25 cellular contexts compared by ENCODE assay signal in the genomic region with DNA sequence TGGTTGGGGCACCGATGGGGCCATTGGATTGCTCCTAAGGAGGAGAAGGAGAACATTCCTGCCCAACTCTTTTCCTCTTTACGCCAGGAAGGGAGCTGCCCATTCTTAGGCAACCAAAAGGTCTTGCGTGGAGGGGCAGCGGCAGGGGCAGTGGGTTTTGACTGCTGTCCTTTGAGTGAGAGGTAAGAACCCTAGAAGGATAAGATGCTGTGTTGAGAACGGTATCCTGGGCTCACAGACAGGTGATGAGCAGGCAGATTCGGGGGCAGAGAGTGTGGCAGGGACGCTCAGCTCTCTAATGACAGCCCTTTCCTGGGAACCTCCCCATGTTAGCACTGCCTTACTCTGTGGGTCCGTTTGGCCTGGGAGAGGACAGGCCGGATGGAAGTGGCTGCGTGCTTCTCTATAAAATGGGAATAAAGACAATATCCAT. TPM values are rescaled to one million over a fixed set of nuclear protein-coding genes. Genes with fewer than 3 reads are reported as not detected.
"Had no signal": no experiment of that assay in that cellular context is flagged by ENCODE, and none has a peak within 500 bp of the region (broad histone marks: within the 10 kb centered on the region; RNA-seq: fewer than 3 reads in every experiment).

No MANE protein-coding gene starts in this region.

- H3K9me3 ChIP-seq: breast epithelium, Peyer's patch had no signal

- H3K36me3 Mint-ChIP-seq: activated CD4-positive, alpha-beta memory T cell treated with anti-CD3 and anti-CD28 coated beads for 36 hours; activated naive CD8-positive, alpha-beta T cell had no signal

- ATAC-seq: activated T-cell treated with anti-CD3 and anti-CD28 coated beads, Interleukin-2, amount 50 U/mL, for 4 hours; K562 had no signal

- H3K27ac ChIP-seq: breast epithelium, Peyer's patch, RWPE1 had no signal

- H3K9me3 Mint-ChIP-seq: activated B cell treated with CpG ODN at 0.5 μM for 24 hours; activated CD4-positive, alpha-beta memory T cell treated with anti-CD3 and anti-CD28 coated beads for 36 hours; activated CD4-positive, alpha-beta T cell treated with anti-CD3 and anti-CD28 coated beads, Interleukin-2, amount 10 ng/mL, durations not matched to agents 7 days and 5 days; activated naive CD4-positive, alpha-beta T cell treated with anti-CD3 and anti-CD28 coated beads for 36 hours; activated T-cell treated with anti-CD3 and anti-CD28 coated beads, Interleukin-2, amount 50 U/mL, for 4 hours; T-helper 1 cell treated with Interleukin-12 subunit alpha and Interleukin-12 subunit beta and Interleukin-4 antibody, amounts not matched to agents 30 μg/mL and 1 μg/mL, for 36 hours had no signal

- H3K4me1 ChIP-seq: Peyer's patch had no signal

- H3K4me1 Mint-ChIP-seq: activated B cell treated with CpG ODN at 0.5 μM for 24 hours; activated CD4-positive, alpha-beta T cell treated with anti-CD3 and anti-CD28 coated beads, Interleukin-2, amount 10 ng/mL, durations not matched to agents 7 days and 5 days had no signal

- H3K27me3 ChIP-seq: Peyer's patch had no signal

- H3K4me3 ChIP-seq: breast epithelium, K562, Peyer's patch had no signal

- DNase-seq: activated B cell treated with CpG ODN at 0.5 μM for 24 hours; activated CD4-positive, alpha-beta memory T cell treated with anti-CD3 and anti-CD28 coated beads for 36 hours; activated CD4-positive, alpha-beta T cell treated with anti-CD3 and anti-CD28 coated beads for 1 hour; activated CD4-positive, alpha-beta T cell treated with anti-CD3 and anti-CD28 coated beads, Interleukin-2, amount 10 ng/mL, durations not matched to agents 7 days and 5 days; activated CD8-positive, alpha-beta memory T cell treated with anti-CD3 and anti-CD28 coated beads for 24 hours; activated effector memory CD4-positive, alpha-beta T cell treated with anti-CD3 and anti-CD28 coated beads, Interleukin-2, amount 50 U/mL, for 16 hours; activated naive CD4-positive, alpha-beta T cell treated with anti-CD3 and anti-CD28 coated beads for 36 hours; activated T-cell treated with anti-CD3 and anti-CD28 coated beads, Interleukin-2, amount 50 U/mL, for 4 hours; amygdala; central memory CD4-positive, alpha-beta T cell; Karpas-422; MM.1S; NCI-H1105; NCI-H1436 treated with DMSO at 0.1 percent for 48 hours; NCI-H187; NCI-H2081; NCI-H510A treated with DMSO at 0.1 percent for 48 hours; Peyer's patch; SHP77 treated with DMSO at 0.1 percent for 48 hours had no signal

- H3K4me3 Mint-ChIP-seq: activated B cell treated with CpG ODN at 0.5 μM for 24 hours; activated CD4-positive, alpha-beta memory T cell treated with anti-CD3 and anti-CD28 coated beads for 36 hours; activated CD4-positive, alpha-beta T cell treated with anti-CD3 and anti-CD28 coated beads, Interleukin-2, amount 10 ng/mL, durations not matched to agents 7 days and 5 days; activated naive CD4-positive, alpha-beta T cell treated with anti-CD3 and anti-CD28 coated beads for 36 hours; activated naive CD8-positive, alpha-beta T cell; activated T-cell treated with anti-CD3 and anti-CD28 coated beads, Interleukin-2, amount 50 U/mL, for 4 hours; T-helper 1 cell treated with Interleukin-12 subunit alpha and Interleukin-12 subunit beta and Interleukin-4 antibody, amounts not matched to agents 30 μg/mL and 1 μg/mL, for 36 hours had no signal

- H3K36me3 ChIP-seq: breast epithelium, Peyer's patch had no signal

- H3K27ac Mint-ChIP-seq: activated B cell treated with CpG ODN at 0.5 μM for 24 hours; activated CD4-positive, alpha-beta memory T cell treated with anti-CD3 and anti-CD28 coated beads for 36 hours; activated CD4-positive, alpha-beta T cell treated with anti-CD3 and anti-CD28 coated beads, Interleukin-2, amount 10 ng/mL, durations not matched to agents 7 days and 5 days; activated naive CD4-positive, alpha-beta T cell treated with anti-CD3 and anti-CD28 coated beads for 36 hours; activated naive CD8-positive, alpha-beta T cell; T-helper 1 cell treated with Interleukin-12 subunit alpha and Interleukin-12 subunit beta and Interleukin-4 antibody, amounts not matched to agents 30 μg/mL and 1 μg/mL, for 36 hours had no signal

RNA-seq across cellular contexts. Expression of a gene that starts 13.2 kb away (rescaled TPM):
- total RNA-seq: activated B cell treated with CpG ODN at 0.5 μM for 24 hours; activated CD4-positive, alpha-beta memory T cell treated with anti-CD3 and anti-CD28 coated beads for 36 hours; activated CD4-positive, alpha-beta T cell treated with anti-CD3 and anti-CD28 coated beads, Interleukin-2, amount 10 ng/mL, durations not matched to agents 7 days and 5 days; activated naive CD4-positive, alpha-beta T cell treated with anti-CD3 and anti-CD28 coated beads for 36 hours; breast epithelium; K562; Peyer's patch; SK-MEL-5 had no signal
